Comparison of ENCODE assay signal across 27 cellular contexts in genomic region chr11:56716379-56716854, GRCh38.
A peak's percentile ranks its signal among the peaks of the same experiment; 100 is the strongest.
DNase-seq lines count a peak whose midpoint lies in the region; ATAC-seq and TF ChIP-seq lines count a peak whose summit lies in the region.
"Had no signal": no experiment of that assay in that cellular context is flagged by ENCODE, and none has a peak within 500 bp of the region (broad histone marks: within the 10 kb centered on the region; RNA-seq: fewer than 3 reads in every experiment).

No MANE protein-coding gene starts in this region.

- no peak overlapping the region for H3K27ac ChIP-seq in epithelial cell of prostate
- no peak overlapping the region for H3K27ac ChIP-seq in brain microvascular endothelial cell
- H3K27ac ChIP-seq: C4-2B, dorsolateral prefrontal cortex, GM23248, HL-60, pancreas, upper lobe of right lung had no signal

- no peak overlapping the region for H3K4me3 ChIP-seq in brain microvascular endothelial cell (ENCODE audit: low read depth, low read length)
- H3K4me3 ChIP-seq: dorsolateral prefrontal cortex, GM23248, MG63, pancreas, upper lobe of right lung had no signal

- in situ Hi-C loops in brain microvascular endothelial cell (cut with HindIII; ENCODE audit: low pct_ligation_motif_present, low sequenced_read_pairs), result no loop called here

- ATAC-seq in GM19463 (IDR thresholded peaks at IDR 0.05; ENCODE audit: unreplicated experiment), result peak; percentile 81
- ATAC-seq: left ventricle myocardium superior, pancreas, sciatic nerve, upper lobe of right lung had no signal

- no peak for TF ChIP-seq CTCF in brain microvascular endothelial cell (IDR thresholded peaks at IDR 0.05; ENCODE audit: low read depth, low read length, missing control alignments)

- H3K27me3 ChIP-seq in brain microvascular endothelial cell (replicated peaks), result no peaks in the 10 kb centered on the region
- H3K27me3 ChIP-seq: dorsolateral prefrontal cortex, MG63, pancreas, upper lobe of right lung had no signal

- H3K36me3 ChIP-seq in brain microvascular endothelial cell (replicated peaks), result no peaks in the 10 kb centered on the region
- H3K36me3 ChIP-seq: MG63, pancreas, upper lobe of right lung had no signal

- DNase-seq in DMS53 treated with DMSO at 0.1 percent for 48 hours (lab: John Stamatoyannopoulos, UW; ENCODE audit: unreplicated experiment) (peak; percentile 22), NCI-H774 (lab: John Stamatoyannopoulos, UW) (peak; percentile 3), epithelial cell of prostate (ENCODE audit: low read depth, low spot score) (peak; percentile 33), SIG-M5 (lab: John Stamatoyannopoulos, UW) (no peak), NCI-H2171 (lab: John Stamatoyannopoulos, UW) (no peak), brain microvascular endothelial cell (no peak)
- no peak for DNase-seq in effector CD4-positive, alpha-beta T cell
- DNase-seq: activated CD4-positive, alpha-beta T cell treated with anti-CD3 and anti-CD28 coated beads for 4 hours; aorta; dorsolateral prefrontal cortex; GM23248; hippocampal formation; IMR-90; left ventricle myocardium superior; MG63; NCI-H1436 treated with DMSO at 0.1 percent for 48 hours; NCI-H526; OCI-M1; pancreas; SHP77 treated with DMSO at 0.1 percent for 48 hours; stimulated activated CD4-positive, alpha-beta T cell treated with anti-CD3 and anti-CD28 coated beads, Interleukin-15, amount 100 ng/mL, for 24 hours; T-helper 1 cell; upper lobe of right lung had no signal

Comparison
In these comparisons a context has a peak if more than half of its experiments do, and no peak if none do; other contexts are left out.
1. DNase-seq: peak in DMS53 treated with DMSO at 0.1 percent for 48 hours (single experiment), NCI-H774 (single experiment) and epithelial cell of prostate (single experiment); none in SIG-M5 (single experiment), effector CD4-positive, alpha-beta T cell (single experiment), NCI-H2171 (single experiment) and brain microvascular endothelial cell (single experiment).